8 cellular contexts compared by ENCODE assay signal in genomic region chr7:33807779-33808482, GRCh38.
DNase-seq lines count a peak whose midpoint lies in the region; ATAC-seq and TF ChIP-seq lines count a peak whose summit lies in the region.

No MANE protein-coding gene starts in this region.

- peaks cover 4% of the 10 kb centered on the region for H3K9me3 Mint-ChIP-seq in activated CD8-positive, alpha-beta T cell treated with anti-CD3 and anti-CD28 coated beads for 36 hours
- no peaks in the 10 kb centered on the region for H3K9me3 Mint-ChIP-seq in activated CD8-positive, alpha-beta T cell treated with anti-CD3 and anti-CD28 coated beads, Interleukin-2, amount 10 ng/mL, durations not matched to agents 7 days and 5 days (ENCODE audit: insufficient read depth)

- H3K27ac ChIP-seq in epithelial cell of prostate = peak overlapping the region; percentile 88

- H3K4me1 ChIP-seq in skeletal muscle satellite cell (ENCODE audit: control insufficient read depth, insufficient read depth, low read length) = peaks cover 39% of the 10 kb centered on the region

- H3K36me3 Mint-ChIP-seq in activated CD8-positive, alpha-beta T cell treated with anti-CD3 and anti-CD28 coated beads for 36 hours (ENCODE audit: low read depth) = no peaks in the 10 kb centered on the region
- no peaks in the 10 kb centered on the region for H3K36me3 Mint-ChIP-seq in activated CD8-positive, alpha-beta T cell treated with anti-CD3 and anti-CD28 coated beads, Interleukin-2, amount 10 ng/mL, durations not matched to agents 7 days and 5 days (ENCODE audit: low read depth)

- no peak for TF ChIP-seq CTCF in activated CD8-positive, alpha-beta T cell treated with anti-CD3 and anti-CD28 coated beads for 36 hours (IDR thresholded peaks at IDR 0.05)

- intact Hi-C loops in activated CD8-positive, alpha-beta T cell treated with anti-CD3 and anti-CD28 coated beads for 36 hours (cut with micrococcal nuclease) = no loop called here

- DNase-seq in activated CD8-positive, alpha-beta T cell treated with anti-CD3 and anti-CD28 coated beads for 36 hours = peak; percentile 20
- no peak for DNase-seq in activated CD8-positive, alpha-beta T cell treated with anti-CD3 and anti-CD28 coated beads, Interleukin-2, amount 10 ng/mL, durations not matched to agents 7 days and 5 days
- peak; percentile 95 for DNase-seq in M059J (ENCODE audit: low read depth)
- DNase-seq in epithelial cell of prostate (ENCODE audit: low read depth, low spot score) = peak; percentile 98
- no peak for DNase-seq in GF-D8 (lab: John Stamatoyannopoulos, UW)
- no peak for DNase-seq in midbrain (lab: John Stamatoyannopoulos, UW)

- H3K9me3 ChIP-seq in skeletal muscle satellite cell (replicated peaks; ENCODE audit: low read length) = no peaks in the 10 kb centered on the region

- no peak overlapping the region for H3K27ac Mint-ChIP-seq in activated CD8-positive, alpha-beta T cell treated with anti-CD3 and anti-CD28 coated beads for 36 hours
- H3K27ac Mint-ChIP-seq in activated CD8-positive, alpha-beta T cell treated with anti-CD3 and anti-CD28 coated beads, Interleukin-2, amount 10 ng/mL, durations not matched to agents 7 days and 5 days = no peak overlapping the region

- no peaks in the 10 kb centered on the region for H3K4me1 Mint-ChIP-seq in activated CD8-positive, alpha-beta T cell treated with anti-CD3 and anti-CD28 coated beads for 36 hours (ENCODE audit: low read depth)
- no peaks in the 10 kb centered on the region for H3K4me1 Mint-ChIP-seq in activated CD8-positive, alpha-beta T cell treated with anti-CD3 and anti-CD28 coated beads, Interleukin-2, amount 10 ng/mL, durations not matched to agents 7 days and 5 days (ENCODE audit: low read depth)

- POLR2A ChIA-PET in activated CD8-positive, alpha-beta T cell treated with anti-CD3 and anti-CD28 coated beads for 36 hours (lab: Charles Lee) = no interaction called here
- POLR2A ChIA-PET in activated CD8-positive, alpha-beta T cell treated with anti-CD3 and anti-CD28 coated beads, Interleukin-2, amount 10 ng/mL, durations not matched to agents 7 days and 5 days (lab: Charles Lee) = no interaction called here

- H3K4me2 ChIP-seq in skeletal muscle satellite cell (ENCODE audit: low read length) = peak overlapping the region; percentile 66

- H3K9ac ChIP-seq in skeletal muscle satellite cell (ENCODE audit: low read depth, low read length) = peak overlapping the region; percentile 55

- no peak for ATAC-seq in activated CD8-positive, alpha-beta T cell treated with anti-CD3 and anti-CD28 coated beads for 36 hours
- ATAC-seq in activated CD8-positive, alpha-beta T cell treated with anti-CD3 and anti-CD28 coated beads, Interleukin-2, amount 10 ng/mL, durations not matched to agents 7 days and 5 days = no peak
- no peak for ATAC-seq in HG02852 (IDR thresholded peaks at IDR 0.05; ENCODE audit: unreplicated experiment)

- no peak overlapping the region for H3K4me3 Mint-ChIP-seq in activated CD8-positive, alpha-beta T cell treated with anti-CD3 and anti-CD28 coated beads for 36 hours
- no peak overlapping the region for H3K4me3 Mint-ChIP-seq in activated CD8-positive, alpha-beta T cell treated with anti-CD3 and anti-CD28 coated beads, Interleukin-2, amount 10 ng/mL, durations not matched to agents 7 days and 5 days

- peak overlapping the region; percentile 3 for H3K4me3 ChIP-seq in skeletal muscle satellite cell (ENCODE audit: low read length)

- H3K36me3 ChIP-seq in skeletal muscle satellite cell (ENCODE audit: insufficient read depth, low read length) = no peaks in the 10 kb centered on the region

- no peaks in the 10 kb centered on the region for H3K27me3 Mint-ChIP-seq in activated CD8-positive, alpha-beta T cell treated with anti-CD3 and anti-CD28 coated beads for 36 hours
- no peaks in the 10 kb centered on the region for H3K27me3 Mint-ChIP-seq in activated CD8-positive, alpha-beta T cell treated with anti-CD3 and anti-CD28 coated beads, Interleukin-2, amount 10 ng/mL, durations not matched to agents 7 days and 5 days (ENCODE audit: low read depth)

- H3K27me3 ChIP-seq in skeletal muscle satellite cell (ENCODE audit: control insufficient read depth, insufficient read depth, low read length) = no peaks in the 10 kb centered on the region

- CTCF ChIA-PET in activated CD8-positive, alpha-beta T cell treated with anti-CD3 and anti-CD28 coated beads for 36 hours (lab: Charles Lee) = interaction anchor here (0.7 to 2.1 kb wide), 4 partner anchors 11 to 602 kb away, joined by 4 to 6 read pairs (median 5); no protein-coding TSS in a partner anchor
- CTCF ChIA-PET in activated CD8-positive, alpha-beta T cell treated with anti-CD3 and anti-CD28 coated beads, Interleukin-2, amount 10 ng/mL, durations not matched to agents 7 days and 5 days (lab: Charles Lee) = interaction anchor here (2.1 kb wide), 1 partner anchor 50 kb away, joined by 4 read pairs; no protein-coding TSS in a partner anchor

Comparison
In these comparisons a context has a peak if more than half of its experiments do, and no peak if none do; other contexts are left out.
1. DNase-seq: peak in activated CD8-positive, alpha-beta T cell treated with anti-CD3 and anti-CD28 coated beads for 36 hours (single experiment), M059J (single experiment) and epithelial cell of prostate (single experiment); none in activated CD8-positive, alpha-beta T cell treated with anti-CD3 and anti-CD28 coated beads, Interleukin-2, amount 10 ng/mL, durations not matched to agents 7 days and 5 days (single experiment), GF-D8 (single experiment) and midbrain (single experiment).